22 cellular contexts compared by ENCODE assay signal in genomic region chr10:125003901-125004467, GRCh38.
DNase-seq lines count a peak whose midpoint lies in the region; ATAC-seq, FAIRE-seq and TF ChIP-seq lines count a peak whose summit lies in the region.
"Had no signal": no experiment of that assay in that cellular context is flagged by ENCODE, and none has a peak within 500 bp of the region (broad histone marks: within the 10 kb centered on the region; RNA-seq: fewer than 3 reads in every experiment).

No MANE protein-coding gene starts in this region.

- ATAC-seq in left cardiac atrium (no peak), omental fat pad (ENCODE audit: low FRiP score) (no peak), HG03521 (IDR thresholded peaks at IDR 0.05; ENCODE audit: unreplicated experiment) (no peak), GM19397 (IDR thresholded peaks at IDR 0.05; ENCODE audit: unreplicated experiment) (no peak)
- no peak for ATAC-seq in activated CD8-positive, alpha-beta T cell treated with anti-CD3 and anti-CD28 coated beads, Interleukin-2, amount 10 ng/mL, durations not matched to agents 7 days and 5 days
- ATAC-seq: activated CD8-positive, alpha-beta T cell treated with anti-CD3 and anti-CD28 coated beads for 36 hours; naive thymus-derived CD4-positive, alpha-beta T cell had no signal

- H3K4me1 ChIP-seq in right atrium auricular region = peaks cover 0 to 68% of the 10 kb centered on the region in 2 donors
- peaks cover 24% of the 10 kb centered on the region for H3K4me1 ChIP-seq in astrocyte (ENCODE audit: insufficient read depth, low read length)

- FAIRE-seq in astrocyte (lab: Jason Lieb, UNC) = no peak
- FAIRE-seq: frontal cortex, kidney had no signal

- peaks cover 91% of the 10 kb centered on the region for H4K20me1 ChIP-seq in astrocyte (ENCODE audit: insufficient read depth, low read length)

- H3K4me1 Mint-ChIP-seq in astrocyte (ENCODE audit: low read depth, unreplicated experiment) = peaks cover 24% of the 10 kb centered on the region
- peaks cover 2% of the 10 kb centered on the region for H3K4me1 Mint-ChIP-seq in activated CD8-positive, alpha-beta T cell treated with anti-CD3 and anti-CD28 coated beads, Interleukin-2, amount 10 ng/mL, durations not matched to agents 7 days and 5 days (ENCODE audit: low read depth)
- H3K4me1 Mint-ChIP-seq: CD8-positive, alpha-beta memory T cell had no signal

- no peaks in the 10 kb centered on the region for H3K27me3 Mint-ChIP-seq in astrocyte (ENCODE audit: low read depth, unreplicated experiment)
- peaks cover 8% of the 10 kb centered on the region for H3K27me3 Mint-ChIP-seq in activated CD8-positive, alpha-beta T cell treated with anti-CD3 and anti-CD28 coated beads, Interleukin-2, amount 10 ng/mL, durations not matched to agents 7 days and 5 days (ENCODE audit: low read depth)
- H3K27me3 Mint-ChIP-seq: activated CD8-positive, alpha-beta T cell treated with anti-CD3 and anti-CD28 coated beads for 36 hours had no signal

- H3K9me3 ChIP-seq in right atrium auricular region (no peaks in the 10 kb centered on the region), astrocyte (ENCODE audit: insufficient read depth, low read depth, low read length) (no peaks in the 10 kb centered on the region)
- H3K9me3 ChIP-seq: testis had no signal

- peaks cover 54% of the 10 kb centered on the region for H3K79me2 ChIP-seq in astrocyte (ENCODE audit: insufficient read depth, low read length)

- TF ChIP-seq CTCF in right atrium auricular region (IDR thresholded peaks at IDR 0.05) (no peak), astrocyte (IDR thresholded peaks at IDR 0.05; ENCODE audit: insufficient read depth, low read depth, low read length) (no peak), omental fat pad (IDR thresholded peaks at IDR 0.05) (no peak)

- H3K9ac ChIP-seq in astrocyte (ENCODE audit: low read length) = no peak overlapping the region

- CTCF ChIA-PET in activated CD8-positive, alpha-beta T cell treated with anti-CD3 and anti-CD28 coated beads, Interleukin-2, amount 10 ng/mL, durations not matched to agents 7 days and 5 days (lab: Charles Lee) = no interaction called here

- DNase-seq in right atrium auricular region (ENCODE audit: low spot score) (peak; percentile 42), left cardiac atrium (no peak), astrocyte (ENCODE audit: low read depth) (no peak), omental fat pad (ENCODE audit: low spot score) (peak; percentile 8), NCI-H1436 treated with DMSO at 0.1 percent for 48 hours (lab: John Stamatoyannopoulos, UW) (no peak)
- DNase-seq in activated CD8-positive, alpha-beta T cell treated with anti-CD3 and anti-CD28 coated beads, Interleukin-2, amount 10 ng/mL, durations not matched to agents 7 days and 5 days = no peak
- DNase-seq: activated CD8-positive, alpha-beta T cell treated with anti-CD3 and anti-CD28 coated beads for 36 hours; CD8-positive, alpha-beta memory T cell; DND-41; erythroblast; KG1; mesenchymal stem cell; NCI-H1105; NCI-H510A; SIG-M5; testis had no signal

- peak overlapping the region; percentile 36 for H3K27ac Mint-ChIP-seq in astrocyte (ENCODE audit: unreplicated experiment)
- H3K27ac Mint-ChIP-seq in activated CD8-positive, alpha-beta T cell treated with anti-CD3 and anti-CD28 coated beads, Interleukin-2, amount 10 ng/mL, durations not matched to agents 7 days and 5 days = no peak overlapping the region
- H3K27ac Mint-ChIP-seq: activated CD8-positive, alpha-beta T cell treated with anti-CD3 and anti-CD28 coated beads for 36 hours; CD8-positive, alpha-beta memory T cell; naive thymus-derived CD4-positive, alpha-beta T cell had no signal

- H3K36me3 ChIP-seq in right atrium auricular region = peaks cover 27% of the 10 kb centered on the region
- H3K36me3 ChIP-seq in astrocyte (ENCODE audit: insufficient read depth, low read length) = no peaks in the 10 kb centered on the region

- H3K4me3 Mint-ChIP-seq in astrocyte (ENCODE audit: unreplicated experiment) = no peak overlapping the region
- no peak overlapping the region for H3K4me3 Mint-ChIP-seq in activated CD8-positive, alpha-beta T cell treated with anti-CD3 and anti-CD28 coated beads, Interleukin-2, amount 10 ng/mL, durations not matched to agents 7 days and 5 days
- H3K4me3 Mint-ChIP-seq: activated CD8-positive, alpha-beta T cell treated with anti-CD3 and anti-CD28 coated beads for 36 hours; CD8-positive, alpha-beta memory T cell; naive thymus-derived CD4-positive, alpha-beta T cell had no signal

- H3K4me3 ChIP-seq in right atrium auricular region (no peak overlapping the region), astrocyte (ENCODE audit: insufficient read depth, low read depth, low read length) (no peak overlapping the region)
- H3K4me3 ChIP-seq: cardiac muscle cell, testis had no signal

- no peak overlapping the region for H2AFZ ChIP-seq in astrocyte (ENCODE audit: low read depth, low read length)

- H3K27ac ChIP-seq in right atrium auricular region (no peak overlapping the region), astrocyte (ENCODE audit: low read depth, low read length) (no peak overlapping the region)
- H3K27ac ChIP-seq: cardiac muscle cell had no signal

- H3K9me3 Mint-ChIP-seq in astrocyte (ENCODE audit: unreplicated experiment) = no peaks in the 10 kb centered on the region
- H3K9me3 Mint-ChIP-seq in activated CD8-positive, alpha-beta T cell treated with anti-CD3 and anti-CD28 coated beads, Interleukin-2, amount 10 ng/mL, durations not matched to agents 7 days and 5 days (ENCODE audit: insufficient read depth) = no peaks in the 10 kb centered on the region
- H3K9me3 Mint-ChIP-seq: activated CD8-positive, alpha-beta T cell treated with anti-CD3 and anti-CD28 coated beads for 36 hours; CD8-positive, alpha-beta memory T cell; naive thymus-derived CD4-positive, alpha-beta T cell had no signal

- intact Hi-C loops in left cardiac atrium (cut with DNase I) = loop anchor here in 1 of 2 donors (5.0 kb wide), 1 partner anchor 53 kb away; no protein-coding TSS in a partner anchor

- POLR2A ChIA-PET in activated CD8-positive, alpha-beta T cell treated with anti-CD3 and anti-CD28 coated beads, Interleukin-2, amount 10 ng/mL, durations not matched to agents 7 days and 5 days (lab: Charles Lee) = no interaction called here

- no peaks in the 10 kb centered on the region for H3K27me3 ChIP-seq in right atrium auricular region
- no peaks in the 10 kb centered on the region for H3K27me3 ChIP-seq in astrocyte (ENCODE audit: insufficient read depth, low read length)
- H3K27me3 ChIP-seq: cardiac muscle cell, testis had no signal

- H3K36me3 Mint-ChIP-seq in astrocyte (ENCODE audit: low read depth, unreplicated experiment) = peaks cover 12% of the 10 kb centered on the region
- no peaks in the 10 kb centered on the region for H3K36me3 Mint-ChIP-seq in activated CD8-positive, alpha-beta T cell treated with anti-CD3 and anti-CD28 coated beads, Interleukin-2, amount 10 ng/mL, durations not matched to agents 7 days and 5 days (ENCODE audit: low read depth)
- H3K36me3 Mint-ChIP-seq: CD8-positive, alpha-beta memory T cell; naive thymus-derived CD4-positive, alpha-beta T cell had no signal

- H3K4me2 ChIP-seq in astrocyte (ENCODE audit: low read length) = no peak overlapping the region

Comparison
In these comparisons a context has a peak if more than half of its experiments do, and no peak if none do; other contexts are left out.
1. DNase-seq: peak in right atrium auricular region (single experiment) and omental fat pad (single experiment); none in left cardiac atrium (single experiment), astrocyte (single experiment), activated CD8-positive, alpha-beta T cell treated with anti-CD3 and anti-CD28 coated beads, Interleukin-2, amount 10 ng/mL, durations not matched to agents 7 days and 5 days (single experiment) and NCI-H1436 treated with DMSO at 0.1 percent for 48 hours (single experiment).